Comparison of ENCODE assay signal across 8 cellular contexts in the genomic region with DNA sequence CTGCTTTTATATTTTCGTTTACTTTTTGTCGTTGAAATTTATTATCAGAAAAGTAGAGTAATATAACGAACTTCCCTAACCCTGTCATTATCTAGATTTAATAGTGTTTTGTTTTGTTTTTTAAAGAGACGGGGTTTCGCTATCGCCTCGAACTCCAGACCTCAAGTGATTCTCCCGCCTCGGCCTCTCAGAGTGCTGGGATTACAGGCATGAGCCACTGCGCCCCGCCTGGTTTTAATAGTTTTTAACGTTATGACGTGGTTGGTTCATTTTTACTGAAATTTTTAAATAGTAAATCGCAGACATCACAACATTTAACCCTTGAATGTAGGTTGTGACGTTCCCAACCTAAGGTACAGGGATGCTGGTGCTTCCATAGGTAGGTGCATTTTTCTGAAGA. TPM values are rescaled to one million over a fixed set of nuclear protein-coding genes. Genes with fewer than 3 reads are reported as not detected.
A peak's percentile ranks its signal among the peaks of the same experiment; 100 is the strongest.
DNase-seq lines count a peak whose midpoint lies in the region; ATAC-seq, FAIRE-seq and TF ChIP-seq lines count a peak whose summit lies in the region.

No MANE protein-coding gene starts in this region.

- POLR2A ChIA-PET in A549 (lab: Yijun Ruan, JAX) = interaction anchor here (0.9 to 1.3 kb wide), 5 partner anchors 9 to 65 kb away, joined by 3 to 20 read pairs (median 4); a partner anchor contains a TSS

- H3K27ac ChIP-seq in A549 (peak overlapping the region; percentile 86 to 97), HUES64 (ENCODE audit: low read depth, low read length) (no peak overlapping the region)

- peaks cover 24% of the 10 kb centered on the region for H3K36me3 Mint-ChIP-seq in activated naive CD4-positive, alpha-beta T cell treated with anti-CD3 and anti-CD28 coated beads for 36 hours (ENCODE audit: low read depth)

- no peak for TF ChIP-seq CTCF in A549 (IDR thresholded peaks at IDR 0.05)

- H3K27me3 Mint-ChIP-seq in activated naive CD4-positive, alpha-beta T cell treated with anti-CD3 and anti-CD28 coated beads for 36 hours (ENCODE audit: low read depth) = no peaks in the 10 kb centered on the region

- DNase-seq in A549 (ENCODE audit: low read depth in 1 of 2, low spot score in 1 of 2) (no peak), A172 (ENCODE audit: low spot score) (no peak), DMS153 treated with DMSO at 0.1 percent for 48 hours (lab: John Stamatoyannopoulos, UW; ENCODE audit: unreplicated experiment) (no peak), C1 segment of cervical spinal cord (lab: John Stamatoyannopoulos, UW) (no peak)
- peak; percentile 52 for DNase-seq in activated naive CD4-positive, alpha-beta T cell treated with anti-CD3 and anti-CD28 coated beads for 36 hours
- DNase-seq in stimulated activated CD4-positive, alpha-beta T cell treated with anti-CD3 and anti-CD28 coated beads, Interleukin-15, amount 100 ng/mL, for 24 hours = peak; percentile 49

- H3K9ac ChIP-seq in HUES64 (ENCODE audit: low read depth, low read length) = peak overlapping the region; percentile 94; the same call in 1 of the 2 replicates

- peak overlapping the region; percentile 77 for H3K4me3 ChIP-seq in A549
- H3K4me3 ChIP-seq in HUES64 (ENCODE audit: low read length) = peak overlapping the region; percentile 74
- peak overlapping the region; percentile 89 for H3K4me3 ChIP-seq in iPS-11a (ENCODE audit: low read depth, low read length)

- no peaks in the 10 kb centered on the region for H3K9me3 ChIP-seq in A549
- H3K9me3 ChIP-seq in HUES64 (ENCODE audit: insufficient read depth, low read depth, low read length) = no peaks in the 10 kb centered on the region

- H3K9me3 Mint-ChIP-seq in activated naive CD4-positive, alpha-beta T cell treated with anti-CD3 and anti-CD28 coated beads for 36 hours = no peaks in the 10 kb centered on the region

- H3K4me1 ChIP-seq in A549 (peaks cover 37% of the 10 kb centered on the region), HUES64 (ENCODE audit: insufficient read depth, low read length) (peaks cover 25% of the 10 kb centered on the region)

- peak overlapping the region; percentile 83 for H3K4me3 Mint-ChIP-seq in activated naive CD4-positive, alpha-beta T cell treated with anti-CD3 and anti-CD28 coated beads for 36 hours

- 25% methylated on average over 15 of the region's 15 CpGs for WGBS in A549 (ENCODE audit: missing lambda C conversion rate)
- 32% methylated on average over 9 of the region's 15 CpGs for WGBS in HUES64

- no peak for ATAC-seq in A549

- CTCF ChIA-PET in A549 (lab: Yijun Ruan, JAX) = interaction anchor here (0.8 to 2.3 kb wide), 4 partner anchors 20 to 45 kb away, joined by 3 to 8 read pairs (median 4); no protein-coding TSS in a partner anchor
- CTCF ChIA-PET in activated naive CD4-positive, alpha-beta T cell treated with anti-CD3 and anti-CD28 coated beads for 36 hours (lab: Charles Lee) = interaction anchor here (0.7 kb wide), 1 partner anchor 65 kb away, joined by 3 read pairs; a partner anchor contains a TSS

- H3K27ac Mint-ChIP-seq in activated naive CD4-positive, alpha-beta T cell treated with anti-CD3 and anti-CD28 coated beads for 36 hours = peak overlapping the region; percentile 96

- intact Hi-C loops in activated naive CD4-positive, alpha-beta T cell treated with anti-CD3 and anti-CD28 coated beads for 36 hours (cut with micrococcal nuclease) = loop anchor here (5.0 to 10.0 kb wide), 2 partner anchors 264 to 372 kb away; a partner anchor contains a TSS

- TF ChIP-seq EP300 in A549 (IDR thresholded peaks at IDR 0.05) = no peak

- TF ChIP-seq RAD21 in A549 (conservative IDR thresholded peaks at IDR 0.05 in 1 of 2, IDR thresholded peaks at IDR 0.05 in 1 of 2) = no peak

- no peaks in the 10 kb centered on the region for H3K27me3 ChIP-seq in HUES64 (ENCODE audit: insufficient read depth, low read length)

- H3K4me1 Mint-ChIP-seq in activated naive CD4-positive, alpha-beta T cell treated with anti-CD3 and anti-CD28 coated beads for 36 hours (ENCODE audit: low read depth) = peaks cover 43% of the 10 kb centered on the region

- peaks cover 41% of the 10 kb centered on the region for H3K36me3 ChIP-seq in HUES64 (ENCODE audit: insufficient read depth, low read length)

- FAIRE-seq in A549 (lab: Jason Lieb, UNC) = no peak

- no peak for TF ChIP-seq POLR2A in A549 (IDR thresholded peaks at IDR 0.05; ENCODE audit: low read length)

- peak overlapping the region; percentile 88 for H3K4me2 ChIP-seq in A549

TF ChIP-seq in A549, 52 proteins besides CTCF, POLR2A, EP300 and RAD21:
- TF ChIP-seq NFE2L2 (conservative IDR thresholded peaks at IDR 0.05; ENCODE audit: low read length) (no peak), ZFP36 (IDR thresholded peaks at IDR 0.05; ENCODE audit: borderline replicate concordance, partially characterized antibody) (no peak), ESRRA (IDR thresholded peaks at IDR 0.05; ENCODE audit: borderline replicate concordance, low read length) (no peak), RFX5 (IDR thresholded peaks at IDR 0.05) (no peak)
- TF ChIP-seq, protein P1, sequence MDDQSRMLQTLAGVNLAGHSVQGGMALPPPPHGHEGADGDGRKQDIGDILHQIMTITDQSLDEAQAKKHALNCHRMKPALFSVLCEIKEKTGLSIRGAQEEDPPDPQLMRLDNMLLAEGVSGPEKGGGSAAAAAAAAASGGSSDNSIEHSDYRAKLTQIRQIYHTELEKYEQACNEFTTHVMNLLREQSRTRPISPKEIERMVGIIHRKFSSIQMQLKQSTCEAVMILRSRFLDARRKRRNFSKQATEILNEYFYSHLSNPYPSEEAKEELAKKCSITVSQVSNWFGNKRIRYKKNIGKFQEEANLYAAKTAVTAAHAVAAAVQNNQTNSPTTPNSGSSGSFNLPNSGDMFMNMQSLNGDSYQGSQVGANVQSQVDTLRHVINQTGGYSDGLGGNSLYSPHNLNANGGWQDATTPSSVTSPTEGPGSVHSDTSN (IDR thresholded peaks at IDR 0.05) = no peak
- TF ChIP-seq, protein P2, sequence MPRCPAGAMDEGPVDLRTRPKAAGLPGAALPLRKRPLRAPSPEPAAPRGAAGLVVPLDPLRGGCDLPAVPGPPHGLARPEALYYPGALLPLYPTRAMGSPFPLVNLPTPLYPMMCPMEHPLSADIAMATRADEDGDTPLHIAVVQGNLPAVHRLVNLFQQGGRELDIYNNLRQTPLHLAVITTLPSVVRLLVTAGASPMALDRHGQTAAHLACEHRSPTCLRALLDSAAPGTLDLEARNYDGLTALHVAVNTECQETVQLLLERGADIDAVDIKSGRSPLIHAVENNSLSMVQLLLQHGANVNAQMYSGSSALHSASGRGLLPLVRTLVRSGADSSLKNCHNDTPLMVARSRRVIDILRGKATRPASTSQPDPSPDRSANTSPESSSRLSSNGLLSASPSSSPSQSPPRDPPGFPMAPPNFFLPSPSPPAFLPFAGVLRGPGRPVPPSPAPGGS (IDR thresholded peaks at IDR 0.05) = no peak

RNA-seq across cellular contexts. Expression of a gene that starts 1.0 kb away (rescaled TPM):
- polyA plus RNA-seq in A549 (2011; rRNA removed) = 156 and 159 TPM in 2 replicates
- 62.6 and 75.6 TPM in 2 replicates for polyA plus RNA-seq in A549 (2012; cell fraction: cytosol; rRNA removed)
- 29.0 and 39.6 TPM in 2 replicates for polyA plus RNA-seq in A549 (2012; cell fraction: nucleus; rRNA removed)
- 83.2 to 83.9 TPM (median 83.3 TPM) in 3 replicates for polyA plus RNA-seq in A549 (2017; fragmentation: RNase III; extraction: RNeasy Plus Mini Kit Qiagen cat#74134 plus additional on column Dnase treatment)
- polyA minus RNA-seq in A549 (2011; rRNA and poly(A)+ RNA removed) = 54.3 and 66.6 TPM in 2 replicates
- 67.5 TPM for polyA plus RNA-seq in HUES64 (2013, experiment 1 of 2)
- 77.6 TPM for polyA plus RNA-seq in HUES64 (2013, experiment 2 of 2)
- 10 to 100 TPM; 30.7 to 31.0 TPM for total RNA-seq in activated naive CD4-positive, alpha-beta T cell treated with anti-CD3 and anti-CD28 coated beads for 36 hours
- 82.9 and 90.4 TPM in 2 replicates for total RNA-seq in A172 (2014; rRNA removed; shearing (Covaris generic))

RNA-seq across cellular contexts. Expression of a gene that starts 17.1 kb away (rescaled TPM):
- polyA plus RNA-seq in A549 (2011; rRNA removed) (0.56 and 0.61 TPM in 2 replicates), A549 (2017; fragmentation: RNase III; extraction: RNeasy Plus Mini Kit Qiagen cat#74134 plus additional on column Dnase treatment) (0.17 to 0.29 TPM (median 0.24 TPM) in 3 replicates)
- 0.20 and 0.22 TPM in 2 replicates for polyA plus RNA-seq in A549 (2012; cell fraction: cytosol; rRNA removed)
- polyA plus RNA-seq in A549 (2012; cell fraction: nucleus; rRNA removed) = 0.24 and 0.28 TPM in 2 replicates
- 0.58 and 1.1 TPM in 2 replicates for polyA minus RNA-seq in A549 (2011; rRNA and poly(A)+ RNA removed)
- not detected for polyA plus RNA-seq in HUES64 (2013, experiment 1 of 2)
- not detected for polyA plus RNA-seq in HUES64 (2013, experiment 2 of 2)
- total RNA-seq in activated naive CD4-positive, alpha-beta T cell treated with anti-CD3 and anti-CD28 coated beads for 36 hours = under 1 TPM; 0.15 to 0.26 TPM
- total RNA-seq in A172 (2014; rRNA removed; shearing (Covaris generic)) = not detected in 2 replicates

RNA-seq across cellular contexts. Expression of a gene that starts 32.5 kb away (rescaled TPM):
- polyA plus RNA-seq in A549 (2011; rRNA removed) = 5.4 and 5.7 TPM in 2 replicates
- polyA plus RNA-seq in A549 (2012; cell fraction: cytosol; rRNA removed) = 4.1 and 5.6 TPM in 2 replicates
- 7.8 and 8.5 TPM in 2 replicates for polyA plus RNA-seq in A549 (2012; cell fraction: nucleus; rRNA removed)
- polyA plus RNA-seq in A549 (2017; fragmentation: RNase III; extraction: RNeasy Plus Mini Kit Qiagen cat#74134 plus additional on column Dnase treatment) = 3.8 to 5.1 TPM (median 4.4 TPM) in 3 replicates
- 26.4 and 27.4 TPM in 2 replicates for polyA minus RNA-seq in A549 (2011; rRNA and poly(A)+ RNA removed)
- polyA plus RNA-seq in HUES64 (2013, experiment 1 of 2) = 2.7 TPM
- polyA plus RNA-seq in HUES64 (2013, experiment 2 of 2) = 1.5 TPM
- 1 to 10 TPM; 1.5 to 3.6 TPM for total RNA-seq in activated naive CD4-positive, alpha-beta T cell treated with anti-CD3 and anti-CD28 coated beads for 36 hours
- total RNA-seq in A172 (2014; rRNA removed; shearing (Covaris generic)) = 4.8 and 5.7 TPM in 2 replicates

RNA-seq across cellular contexts. Expression of a gene that starts 32.7 kb away (rescaled TPM):
- polyA plus RNA-seq in A549 (2011; rRNA removed) = 84.1 and 130 TPM in 2 replicates
- polyA plus RNA-seq in A549 (2012; cell fraction: cytosol; rRNA removed) = 187 and 202 TPM in 2 replicates
- 190 and 198 TPM in 2 replicates for polyA plus RNA-seq in A549 (2012; cell fraction: nucleus; rRNA removed)
- 119 to 124 TPM (median 120 TPM) in 3 replicates for polyA plus RNA-seq in A549 (2017; fragmentation: RNase III; extraction: RNeasy Plus Mini Kit Qiagen cat#74134 plus additional on column Dnase treatment)
- polyA minus RNA-seq in A549 (2011; rRNA and poly(A)+ RNA removed) = 47.5 and 53.3 TPM in 2 replicates
- polyA plus RNA-seq in HUES64 (2013, experiment 1 of 2) = 19.5 TPM
- 19.7 TPM for polyA plus RNA-seq in HUES64 (2013, experiment 2 of 2)
- total RNA-seq in activated naive CD4-positive, alpha-beta T cell treated with anti-CD3 and anti-CD28 coated beads for 36 hours = 100 to 1,000 TPM; 156 to 171 TPM
- 35.1 and 52.7 TPM in 2 replicates for total RNA-seq in A172 (2014; rRNA removed; shearing (Covaris generic))

Comparison
In these comparisons a context has a peak if more than half of its experiments do, and no peak if none do; other contexts are left out.
1. DNase-seq: peak in activated naive CD4-positive, alpha-beta T cell treated with anti-CD3 and anti-CD28 coated beads for 36 hours (single experiment) and stimulated activated CD4-positive, alpha-beta T cell treated with anti-CD3 and anti-CD28 coated beads, Interleukin-15, amount 100 ng/mL, for 24 hours (single experiment); none in A549 (0 of 2), A172 (single experiment), DMS153 treated with DMSO at 0.1 percent for 48 hours (single experiment) and C1 segment of cervical spinal cord (0 of 14).
2. Peak in every context shown above with its lines, with median percentiles within 50 percentile points of each other: H3K4me3 ChIP-seq.